8 cellular contexts compared by ENCODE assay signal in the genomic region with DNA sequence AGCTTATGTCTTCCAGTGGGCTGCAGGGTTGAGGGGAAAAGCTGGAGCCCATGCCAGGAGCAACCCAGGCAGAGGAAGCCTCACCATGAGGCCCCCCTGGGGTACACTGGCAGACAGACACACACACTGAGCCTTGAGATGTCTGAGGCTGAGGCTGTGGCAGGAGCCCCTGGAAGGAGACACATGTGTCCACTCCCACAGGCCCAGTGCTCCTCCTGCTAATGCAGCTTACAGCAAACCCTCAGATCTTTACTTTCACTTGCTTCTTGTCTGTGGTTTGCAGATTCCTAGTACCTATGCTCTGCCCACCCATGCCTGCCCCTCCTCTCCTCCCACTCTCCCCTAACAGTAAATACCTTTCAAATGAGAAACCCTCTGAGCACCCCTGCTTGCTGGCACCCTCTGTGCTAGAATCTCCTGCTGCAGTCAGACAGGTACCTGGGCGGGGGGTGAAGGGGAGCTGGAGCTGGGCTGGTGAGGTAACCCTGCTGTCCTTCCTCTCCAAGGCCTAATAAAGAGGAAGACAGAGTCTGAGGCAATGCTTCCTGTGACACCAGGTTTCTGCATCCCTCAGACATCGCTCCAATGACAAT.
A peak's percentile ranks its signal among the peaks of the same experiment; 100 is the strongest.
DNase-seq lines count a peak whose midpoint lies in the region; ATAC-seq and TF ChIP-seq lines count a peak whose summit lies in the region.

No MANE protein-coding gene starts in this region.

- H3K9me3 ChIP-seq in KOPT-K1 (ENCODE audit: insufficient read depth, low read length, poor library complexity, severe bottlenecking) (no peaks in the 10 kb centered on the region), spleen (no peaks in the 10 kb centered on the region), BE2C (no peaks in the 10 kb centered on the region)

- peaks cover 3% of the 10 kb centered on the region for H3K36me3 Mint-ChIP-seq in activated naive CD4-positive, alpha-beta T cell treated with anti-CD3 and anti-CD28 coated beads, Interleukin-2, amount 10 ng/mL, durations not matched to agents 7 days and 5 days

- peaks cover 37% of the 10 kb centered on the region for H3K4me1 Mint-ChIP-seq in activated naive CD4-positive, alpha-beta T cell treated with anti-CD3 and anti-CD28 coated beads, Interleukin-2, amount 10 ng/mL, durations not matched to agents 7 days and 5 days

- peaks cover 13% of the 10 kb centered on the region for H3K27me3 Mint-ChIP-seq in activated naive CD4-positive, alpha-beta T cell treated with anti-CD3 and anti-CD28 coated beads, Interleukin-2, amount 10 ng/mL, durations not matched to agents 7 days and 5 days

- H3K4me1 ChIP-seq in spleen (peaks cover 0 to 40% (median 23%) of the 10 kb centered on the region in 6 donors), BE2C (peaks cover 18% of the 10 kb centered on the region)

- H3K27me3 ChIP-seq in spleen (replicated peaks in 1 of 7) (no peaks in the 10 kb centered on the region), BE2C (no peaks in the 10 kb centered on the region)

- H3K4me3 ChIP-seq in spleen (peak overlapping the region in 1 of 8 donors; percentile 13), BE2C (ENCODE audit: low read depth, low read length) (no peak overlapping the region)

- H3K27ac ChIP-seq in KOPT-K1 (ENCODE audit: low read depth, low read length, poor library complexity, severe bottlenecking) (peak overlapping the region; percentile 74), spleen (peak overlapping the region in 6 of 8 donors; percentile 9 to 78 (median 56))

- TF ChIP-seq POLR2A in spleen (IDR thresholded peaks at IDR 0.05) = no peak

- CTCF ChIA-PET in activated naive CD4-positive, alpha-beta T cell treated with anti-CD3 and anti-CD28 coated beads, Interleukin-2, amount 10 ng/mL, durations not matched to agents 7 days and 5 days (lab: Charles Lee) = interaction anchor here (0.8 to 1.4 kb wide), 3 partner anchors 41 to 717 kb away, joined by 3 to 5 read pairs (median 3); a partner anchor contains a TSS

- ATAC-seq in GM18511 (IDR thresholded peaks at IDR 0.05; ENCODE audit: unreplicated experiment) = peak; percentile 49
- ATAC-seq in HG03520 (IDR thresholded peaks at IDR 0.05; ENCODE audit: unreplicated experiment) = no peak

- intact Hi-C loops in spleen (cut with DNase I; ENCODE audit: low total_unique reads) = no loop called here

- TF ChIP-seq CTCF in spleen (IDR thresholded peaks at IDR 0.05 in 8 of 11, conservative IDR thresholded peaks at IDR 0.05 in 3 of 11) (no peak), BE2C (IDR thresholded peaks at IDR 0.05; ENCODE audit: low read depth, low read length) (no peak)

- H3K36me3 ChIP-seq in KOPT-K1 (ENCODE audit: insufficient read depth, low read length) = no peaks in the 10 kb centered on the region
- no peaks in the 10 kb centered on the region for H3K36me3 ChIP-seq in spleen
- H3K36me3 ChIP-seq in BE2C = no peaks in the 10 kb centered on the region

- peak overlapping the region; percentile 82 for H3K27ac Mint-ChIP-seq in activated naive CD4-positive, alpha-beta T cell treated with anti-CD3 and anti-CD28 coated beads, Interleukin-2, amount 10 ng/mL, durations not matched to agents 7 days and 5 days

- H3K4me3 Mint-ChIP-seq in activated naive CD4-positive, alpha-beta T cell treated with anti-CD3 and anti-CD28 coated beads, Interleukin-2, amount 10 ng/mL, durations not matched to agents 7 days and 5 days = peak overlapping the region; percentile 43

- 27 to 60% (median 36%) methylated on average over 2 of the region's 2 CpGs for WGBS in spleen, 5 donors

- no peaks in the 10 kb centered on the region for H3K9me3 Mint-ChIP-seq in activated naive CD4-positive, alpha-beta T cell treated with anti-CD3 and anti-CD28 coated beads, Interleukin-2, amount 10 ng/mL, durations not matched to agents 7 days and 5 days

- peak; percentile 59 for DNase-seq in activated naive CD4-positive, alpha-beta T cell treated with anti-CD3 and anti-CD28 coated beads, Interleukin-2, amount 10 ng/mL, durations not matched to agents 7 days and 5 days
- DNase-seq in spleen = peak; percentile 86
- DNase-seq in BE2C = no peak
- no peak for DNase-seq in AG08395 (ENCODE audit: low spot score)
- no peak for DNase-seq in SW 1271 (lab: John Stamatoyannopoulos, UW)

Comparison
In these comparisons a context has a peak if more than half of its experiments do, and no peak if none do; other contexts are left out.
1. DNase-seq: peak in activated naive CD4-positive, alpha-beta T cell treated with anti-CD3 and anti-CD28 coated beads, Interleukin-2, amount 10 ng/mL, durations not matched to agents 7 days and 5 days (single experiment) and spleen (single experiment); none in BE2C (single experiment), AG08395 (single experiment) and SW 1271 (0 of 2).